21 cellular contexts compared by ENCODE assay signal in the genomic region with DNA sequence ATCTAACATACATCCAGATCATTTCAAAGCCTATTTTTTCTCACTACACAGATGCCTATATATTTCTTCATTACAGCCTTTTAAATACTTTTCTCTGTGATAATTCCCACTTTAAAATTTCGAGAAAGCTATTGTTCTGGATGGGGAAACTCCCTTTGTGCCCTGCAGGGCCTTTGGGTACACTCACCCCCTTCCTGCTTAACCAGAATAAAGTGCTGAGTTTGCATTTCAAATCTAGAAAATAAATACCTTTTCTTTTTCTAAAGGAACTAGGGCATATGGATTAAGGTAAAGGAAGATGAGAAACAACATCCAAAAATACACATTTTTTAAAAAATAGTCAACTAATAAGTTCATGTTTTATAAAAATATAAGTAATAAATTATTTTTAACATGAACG.
A peak's percentile ranks its signal among the peaks of the same experiment; 100 is the strongest.
DNase-seq lines count a peak whose midpoint lies in the region; ATAC-seq, FAIRE-seq and TF ChIP-seq lines count a peak whose summit lies in the region.
"Had no signal": no experiment of that assay in that cellular context is flagged by ENCODE, and none has a peak within 500 bp of the region (broad histone marks: within the 10 kb centered on the region; RNA-seq: fewer than 3 reads in every experiment).

No MANE protein-coding gene starts in this region.

- POLR2A ChIA-PET in HepG2 (lab: Yijun Ruan, JAX), result no interaction called here

- no peak overlapping the region for H3K27ac Mint-ChIP-seq in natural killer cell treated with Interleukin-12 subunit alpha and Interleukin-12 subunit beta and Interleukin-15 and Interleukin-18, amount 100 ng/mL, for 72 hours
- H3K27ac Mint-ChIP-seq: CD8-positive, alpha-beta memory T cell; IgD-negative memory B cell had no signal

- TF ChIP-seq EP300 in HepG2 (IDR thresholded peaks at IDR 0.05; ENCODE audit: low read depth in 2 of 2, low read length in 2 of 2) (no peak), HepG2 (CRISPR knock-in tag; IDR thresholded peaks at IDR 0.05; ENCODE audit: borderline replicate concordance) (no peak)

- no peak for FAIRE-seq in HepG2 (lab: Jason Lieb, UNC)
- FAIRE-seq: GM12892, GM19239, H54 had no signal

- no TSS peak for BruUV-seq in HepG2 (replicated peaks; lab: Mats Ljungman, UMichigan)

- DNase-seq in HepG2 (ENCODE audit: low spot score) (no peak), right lobe of liver (no peak), epithelial cell of esophagus (ENCODE audit: low read depth) (peak; percentile 60), iPS-NIHi11 (ENCODE audit: low spot score) (peak; percentile 25), SKM-1 (lab: John Stamatoyannopoulos, UW; ENCODE audit: unreplicated experiment) (no peak), GOT3 (lab: John Stamatoyannopoulos, UW) (no peak), prostate gland (ENCODE audit: low spot score) (no peak)
- no peak for DNase-seq in natural killer cell treated with Interleukin-12 subunit alpha and Interleukin-12 subunit beta and Interleukin-15 and Interleukin-18, amount 100 ng/mL, for 72 hours (ENCODE audit: low spot score)
- DNase-seq: AML-193; Caco-2; CD8-positive, alpha-beta memory T cell; DND-41; GDM1 had no signal

- no peaks in the 10 kb centered on the region for H4K20me1 ChIP-seq in HepG2 (ENCODE audit: insufficient read depth, low read length)
- H4K20me1 ChIP-seq: BLaER1 had no signal

- TF ChIP-seq CTCF in HepG2 (CRISPR knock-in tag; IDR thresholded peaks at IDR 0.05), result no peak
- no peak for TF ChIP-seq CTCF in right lobe of liver (IDR thresholded peaks at IDR 0.05)
- no peak for TF ChIP-seq CTCF in epithelial cell of esophagus (IDR thresholded peaks at IDR 0.05; ENCODE audit: insufficient read depth, low read depth, low read length, missing control alignments)
- TF ChIP-seq CTCF in prostate gland (IDR thresholded peaks at IDR 0.05), result no peak

- H3K4me1 Mint-ChIP-seq in natural killer cell treated with Interleukin-12 subunit alpha and Interleukin-12 subunit beta and Interleukin-15 and Interleukin-18, amount 100 ng/mL, for 72 hours (ENCODE audit: low read depth in 2 of 2), result no peaks in the 10 kb centered on the region
- H3K4me1 Mint-ChIP-seq: CD8-positive, alpha-beta memory T cell had no signal

- no peak overlapping the region for H3K4me2 ChIP-seq in HepG2 (ENCODE audit: low read depth, low read length)
- H3K4me2 ChIP-seq: BLaER1 had no signal

- WGBS in HepG2 (ENCODE audit: low lambda C conversion rate), result 68% methylated on average over 2 of the region's 2 CpGs
- 87% methylated on average over 2 of the region's 2 CpGs for WGBS in right lobe of liver (ENCODE audit: insufficient coverage, low coverage, low lambda C conversion rate, missing lambda C conversion rate)
- WGBS in prostate gland, result 88% methylated on average over 2 of the region's 2 CpGs

- intact Hi-C loops in HepG2 (cut with micrococcal nuclease; ENCODE audit: unreplicated experiment) (no loop called here), right lobe of liver (cut with DNase I) (no loop called here), prostate gland (cut with DNase I) (no loop called here)

- H3K9me3 ChIP-seq in HepG2 (ENCODE audit: low read length) (no peaks in the 10 kb centered on the region), right lobe of liver (no peaks in the 10 kb centered on the region), prostate gland (no peaks in the 10 kb centered on the region)
- H3K9me3 ChIP-seq: BLaER1, Caco-2 had no signal

- peaks cover 28 to 33% of the 10 kb centered on the region in 2 donors for H3K27me3 Mint-ChIP-seq in natural killer cell treated with Interleukin-12 subunit alpha and Interleukin-12 subunit beta and Interleukin-15 and Interleukin-18, amount 100 ng/mL, for 72 hours

- no peak for TF ChIP-seq RAD21 in HepG2 (CRISPR knock-in tag; IDR thresholded peaks at IDR 0.05)

- H3K36me3 ChIP-seq in HepG2 (replicated peaks in 1 of 2; ENCODE audit: control insufficient read depth in 1 of 2, insufficient read depth in 2 of 2, low read length in 2 of 2), result no peaks in the 10 kb centered on the region
- H3K36me3 ChIP-seq in right lobe of liver, result no peaks in the 10 kb centered on the region
- H3K36me3 ChIP-seq in prostate gland, result no peaks in the 10 kb centered on the region
- H3K36me3 ChIP-seq: BLaER1 had no signal

- no peaks in the 10 kb centered on the region for H3K9me3 Mint-ChIP-seq in natural killer cell treated with Interleukin-12 subunit alpha and Interleukin-12 subunit beta and Interleukin-15 and Interleukin-18, amount 100 ng/mL, for 72 hours
- H3K9me3 Mint-ChIP-seq: CD8-positive, alpha-beta memory T cell; IgD-negative memory B cell had no signal

- in situ Hi-C loops in HepG2 (cut with HindIII; ENCODE audit: extremely low pct_ligation_motif_present, low pct_unique_long_range_greater_than_20kb), result no loop called here

- no peaks in the 10 kb centered on the region for H3K27me3 ChIP-seq in HepG2 (ENCODE audit: control insufficient read depth in 1 of 2, insufficient read depth in 2 of 2, low read length in 2 of 2)
- H3K27me3 ChIP-seq in right lobe of liver, result no peaks in the 10 kb centered on the region
- no peaks in the 10 kb centered on the region for H3K27me3 ChIP-seq in prostate gland (replicated peaks; ENCODE audit: insufficient read depth)
- H3K27me3 ChIP-seq: BLaER1 had no signal

- H3K4me3 ChIP-seq in HepG2 (replicated peaks in 1 of 3; ENCODE audit: insufficient read depth in 1 of 3, low read depth in 2 of 3, low read length in 3 of 3) (no peak overlapping the region), right lobe of liver (no peak overlapping the region), epithelial cell of esophagus (ENCODE audit: low read length) (no peak overlapping the region), prostate gland (no peak overlapping the region)
- H3K4me3 ChIP-seq: BLaER1 had no signal

- no peak overlapping the region for H2AFZ ChIP-seq in HepG2 (ENCODE audit: low read length)

- ATAC-seq in HepG2, result no peak
- ATAC-seq in right lobe of liver, result no peak
- ATAC-seq in natural killer cell treated with Interleukin-12 subunit alpha and Interleukin-12 subunit beta and Interleukin-15 and Interleukin-18, amount 100 ng/mL, for 72 hours, result no peak
- ATAC-seq: HCT116 had no signal

- CTCF ChIA-PET in HepG2 (lab: Yijun Ruan, JAX; ENCODE audit: low intra/inter-chr PET ratio, low total read pairs), result no interaction called here

- TF ChIP-seq POLR2A in HepG2 (IDR thresholded peaks at IDR 0.05; ENCODE audit: insufficient read depth in 1 of 2, low read depth in 2 of 2, low read length in 2 of 2) (no peak), right lobe of liver (IDR thresholded peaks at IDR 0.05) (no peak), prostate gland (IDR thresholded peaks at IDR 0.05) (no peak)

- H3K4me3 Mint-ChIP-seq in natural killer cell treated with Interleukin-12 subunit alpha and Interleukin-12 subunit beta and Interleukin-15 and Interleukin-18, amount 100 ng/mL, for 72 hours, result no peak overlapping the region
- H3K4me3 Mint-ChIP-seq: CD8-positive, alpha-beta memory T cell; IgD-negative memory B cell had no signal

- no peak overlapping the region for H3K27ac ChIP-seq in HepG2 (ENCODE audit: extremely low read length, insufficient read depth, low read length)
- H3K27ac ChIP-seq in right lobe of liver, result no peak overlapping the region
- H3K27ac ChIP-seq in prostate gland, result no peak overlapping the region
- H3K27ac ChIP-seq: 22Rv1, BLaER1, HL-60 had no signal

- H3K9ac ChIP-seq in HepG2 (ENCODE audit: insufficient read depth, low read depth, low read length), result no peak overlapping the region
- H3K9ac ChIP-seq: BLaER1 had no signal

- H3K36me3 Mint-ChIP-seq in natural killer cell treated with Interleukin-12 subunit alpha and Interleukin-12 subunit beta and Interleukin-15 and Interleukin-18, amount 100 ng/mL, for 72 hours, result no peaks in the 10 kb centered on the region
- H3K36me3 Mint-ChIP-seq: CD8-positive, alpha-beta memory T cell had no signal

- no peaks in the 10 kb centered on the region for H3K79me2 ChIP-seq in HepG2 (ENCODE audit: insufficient read depth, low read length)

- H3K4me1 ChIP-seq in HepG2 (ENCODE audit: insufficient read depth, low read length) (peaks cover 8% of the 10 kb centered on the region; the same call in 1 of the 2 replicates), right lobe of liver (peaks cover 0 to 9% (median under 1%) of the 10 kb centered on the region in 4 donors), prostate gland (replicated peaks) (no peaks in the 10 kb centered on the region)
- H3K4me1 ChIP-seq: BLaER1, Caco-2 had no signal

TF ChIP-seq in HepG2, 621 proteins besides CTCF, POLR2A, EP300 and RAD21:
- TF ChIP-seq MAFF (IDR thresholded peaks at IDR 0.05; ENCODE audit: low read depth, low read length), result peak; percentile 93
- TF ChIP-seq MAFK (conservative IDR thresholded peaks at IDR 0.05 in 1 of 2, IDR thresholded peaks at IDR 0.05 in 1 of 2; ENCODE audit: low read length in 2 of 2), result peak; percentile 91 to 97
- no peak for TF ChIP-seq PRDM15 (CRISPR knock-in tag; IDR thresholded peaks at IDR 0.05)

Comparison
In these comparisons a context has a peak if more than half of its experiments do, and no peak if none do; other contexts are left out.
1. DNase-seq: peak in epithelial cell of esophagus (single experiment) and iPS-NIHi11 (single experiment); none in HepG2 (single experiment), right lobe of liver (0 of 3), SKM-1 (single experiment), natural killer cell treated with Interleukin-12 subunit alpha and Interleukin-12 subunit beta and Interleukin-15 and Interleukin-18, amount 100 ng/mL, for 72 hours (single experiment), GOT3 (single experiment) and prostate gland (single experiment).